Comparison of ENCODE assay signal across 17 cellular contexts in genomic region chr13:111211789-111212516, GRCh38.
DNase-seq lines count a peak whose midpoint lies in the region; ATAC-seq and TF ChIP-seq lines count a peak whose summit lies in the region.
"Had no signal": no experiment of that assay in that cellular context is flagged by ENCODE, and none has a peak within 500 bp of the region (broad histone marks: within the 10 kb centered on the region; RNA-seq: fewer than 3 reads in every experiment).

No MANE protein-coding gene starts in this region.

- peak overlapping the region; percentile 68 for H3K4me2 ChIP-seq in smooth muscle cell
- H3K4me2 ChIP-seq: BLaER1 had no signal

- WGBS in smooth muscle cell (ENCODE audit: low lambda C conversion rate) = 29% methylated on average over 13 of the region's 13 CpGs

- H3K9ac ChIP-seq in smooth muscle cell (ENCODE audit: low read depth) = no peak overlapping the region
- H3K9ac ChIP-seq: BLaER1 had no signal

- H3K4me3 ChIP-seq in HEK293 (ENCODE audit: low read depth, low read length) (no peak overlapping the region), astrocyte of the spinal cord (ENCODE audit: low read depth, low read length) (no peak overlapping the region), smooth muscle cell (no peak overlapping the region)
- H3K4me3 ChIP-seq: BLaER1, gastroesophageal sphincter, lung had no signal

- no peaks in the 10 kb centered on the region for H3K27me3 ChIP-seq in smooth muscle cell (ENCODE audit: low read depth)
- H3K27me3 ChIP-seq: BLaER1, gastroesophageal sphincter had no signal

- no peak for TF ChIP-seq CTCF in HEK293 (tag by site-specific recombination; IDR thresholded peaks at IDR 0.05)
- TF ChIP-seq CTCF in astrocyte of the spinal cord (IDR thresholded peaks at IDR 0.05; ENCODE audit: low read depth, low read length) = no peak
- no peak for TF ChIP-seq CTCF in smooth muscle cell (IDR thresholded peaks at IDR 0.05; ENCODE audit: borderline replicate concordance, insufficient read depth, poor library complexity, severe bottlenecking)

- peaks cover 68% of the 10 kb centered on the region for H3K79me2 ChIP-seq in smooth muscle cell (ENCODE audit: low read depth)

- no peak overlapping the region for H2AFZ ChIP-seq in smooth muscle cell (ENCODE audit: low read depth)

- H3K9me3 ChIP-seq in HEK293 (ENCODE audit: control insufficient read depth, insufficient read depth, low read depth, low read length) (no peaks in the 10 kb centered on the region), smooth muscle cell (replicated peaks; ENCODE audit: low read depth) (no peaks in the 10 kb centered on the region)
- H3K9me3 ChIP-seq: BLaER1, gastroesophageal sphincter had no signal

- H3K36me3 ChIP-seq in HEK293 (ENCODE audit: control insufficient read depth in 2 of 2, insufficient read depth in 1 of 2, low read length in 2 of 2) (no peaks in the 10 kb centered on the region), smooth muscle cell (ENCODE audit: low read depth) (no peaks in the 10 kb centered on the region)
- H3K36me3 ChIP-seq: gastroesophageal sphincter had no signal

- in situ Hi-C loops in astrocyte of the spinal cord (cut with HindIII; ENCODE audit: low sequenced_read_pairs) = no loop called here

- H3F3A ChIP-seq in smooth muscle cell (ENCODE audit: low read depth) = peaks cover 6% of the 10 kb centered on the region

- H4K20me1 ChIP-seq in smooth muscle cell (ENCODE audit: low read depth) = peaks cover 94% of the 10 kb centered on the region

- H3K4me1 ChIP-seq in HEK293 (ENCODE audit: control insufficient read depth, insufficient read depth, low read length) (no peaks in the 10 kb centered on the region), smooth muscle cell (ENCODE audit: low read depth) (peaks cover 46% of the 10 kb centered on the region)

- no peak overlapping the region for H3K27ac ChIP-seq in HEK293 (ENCODE audit: extremely low read depth, low read depth, low read length)
- H3K27ac ChIP-seq in smooth muscle cell (ENCODE audit: low read depth) = peak overlapping the region; percentile 80
- H3K27ac ChIP-seq: BLaER1 had no signal

- DNase-seq in astrocyte of the spinal cord (ENCODE audit: low read depth, low spot score) (peak; percentile 86), iPS-NIHi11 (ENCODE audit: low spot score) (peak; percentile 44), smooth muscle cell (lab: John Stamatoyannopoulos, UW; ENCODE audit: unreplicated experiment) (no peak), NCI-H2196 (lab: John Stamatoyannopoulos, UW; ENCODE audit: unreplicated experiment) (no peak), NCI-H2029 treated with DMSO at 0.1 percent for 48 hours (lab: John Stamatoyannopoulos, UW) (no peak)
- DNase-seq: activated CD8-positive, alpha-beta T cell treated with anti-CD3 and anti-CD28 coated beads, Interleukin-2, amount 10 ng/mL, durations not matched to agents 7 days and 5 days; activated naive CD4-positive, alpha-beta T cell treated with anti-CD3 and anti-CD28 coated beads, Interleukin-2, amount 10 ng/mL, durations not matched to agents 7 days and 5 days; NCI-H1092 treated with DMSO at 0.1 percent for 48 hours; NCI-H510A; stimulated activated CD4-positive, alpha-beta T cell treated with anti-CD3 and anti-CD28 coated beads, Interleukin-2, amount 100 ng/mL, for 48 hours; stimulated activated naive CD8-positive, alpha-beta T cell treated with anti-CD3 and anti-CD28 coated beads, Interleukin-15, Interleukin-2, amounts not matched to agents 100 U/mL and 50 U/mL, for 24 hours had no signal

- ATAC-seq in HG03571 (IDR thresholded peaks at IDR 0.05; ENCODE audit: unreplicated experiment) = no peak
- ATAC-seq in GM21825 (IDR thresholded peaks at IDR 0.05; ENCODE audit: unreplicated experiment) = no peak
- ATAC-seq: activated CD8-positive, alpha-beta T cell treated with anti-CD3 and anti-CD28 coated beads, Interleukin-2, amount 10 ng/mL, durations not matched to agents 7 days and 5 days; gastroesophageal sphincter; stimulated activated naive CD8-positive, alpha-beta T cell treated with anti-CD3 and anti-CD28 coated beads, Interleukin-15, Interleukin-2, amounts not matched to agents 100 U/mL and 50 U/mL, for 24 hours had no signal

- CTCF ChIA-PET in HEK293 (lab: Yijun Ruan, JAX) = interaction anchor here (0.6 to 1.1 kb wide), 2 partner anchors 144 to 411 kb away, joined by 3 to 4 read pairs; no protein-coding TSS in a partner anchor

- POLR2A ChIA-PET in HEK293 (lab: Yijun Ruan, JAX) = no interaction called here

TF ChIP-seq in HEK293, 187 proteins besides CTCF, POLR2A, EP300 and RAD21:
- peak; percentile 75 for TF ChIP-seq ZNF133 (tag by site-specific recombination; IDR thresholded peaks at IDR 0.05)
- TF ChIP-seq ZIC2 (tag by site-specific recombination; IDR thresholded peaks at IDR 0.05) = 0 out of 2 replicates have a peak, but pooled peaks have one; percentile 15
- TF ChIP-seq TRIM28 (IDR thresholded peaks at IDR 0.05; ENCODE audit: borderline replicate concordance, low read length) = peak; percentile 37; the same call in 1 of the 2 replicates
- no peak for TF ChIP-seq ZNF18 (tag by site-specific recombination; IDR thresholded peaks at IDR 0.05)
- no peak for TF ChIP-seq ZNF785 (tag by site-specific recombination; IDR thresholded peaks at IDR 0.05)

Comparison
In these comparisons a context has a peak if more than half of its experiments do, and no peak if none do; other contexts are left out.
1. DNase-seq: peak in astrocyte of the spinal cord (single experiment) and iPS-NIHi11 (single experiment); none in smooth muscle cell (single experiment), NCI-H2196 (single experiment) and NCI-H2029 treated with DMSO at 0.1 percent for 48 hours (single experiment).